In the genomic region with DNA sequence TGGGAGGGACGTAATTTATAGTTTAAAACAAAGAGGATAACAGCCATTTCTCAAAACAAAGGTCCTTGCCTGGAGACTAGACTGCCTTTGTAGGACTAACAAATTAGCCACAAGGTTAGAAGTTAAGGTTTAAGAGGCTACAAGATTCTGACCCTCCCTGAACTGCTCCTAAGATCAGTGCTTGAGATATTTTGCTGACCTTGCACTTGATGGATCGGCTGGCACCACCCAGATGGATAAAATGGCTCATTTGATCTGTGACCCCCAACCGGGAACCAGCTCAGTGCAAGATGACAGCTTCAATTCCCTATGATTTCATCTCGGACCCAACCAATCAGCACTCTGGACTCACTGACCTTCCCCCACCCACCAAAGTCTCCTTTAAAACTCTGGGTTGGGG, we compare ENCODE assay signal across 1 cellular context.
TF ChIP-seq lines count a peak whose summit lies in the region.

No MANE protein-coding gene starts in this region.

TF ChIP-seq in K562, 482 proteins besides CTCF, POLR2A, EP300 and RAD21:
- TF ChIP-seq, protein P1, sequence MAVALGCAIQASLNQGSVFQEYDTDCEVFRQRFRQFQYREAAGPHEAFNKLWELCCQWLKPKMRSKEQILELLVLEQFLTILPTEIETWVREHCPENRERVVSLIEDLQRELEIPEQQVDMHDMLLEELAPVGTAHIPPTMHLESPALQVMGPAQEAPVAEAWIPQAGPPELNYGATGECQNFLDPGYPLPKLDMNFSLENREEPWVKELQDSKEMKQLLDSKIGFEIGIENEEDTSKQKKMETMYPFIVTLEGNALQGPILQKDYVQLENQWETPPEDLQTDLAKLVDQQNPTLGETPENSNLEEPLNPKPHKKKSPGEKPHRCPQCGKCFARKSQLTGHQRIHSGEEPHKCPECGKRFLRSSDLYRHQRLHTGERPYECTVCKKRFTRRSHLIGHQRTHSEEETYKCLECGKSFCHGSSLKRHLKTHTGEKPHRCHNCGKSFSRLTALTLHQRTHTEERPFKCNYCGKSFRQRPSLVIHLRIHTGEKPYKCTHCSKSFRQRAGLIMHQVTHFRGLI (CRISPR knock-in tag; IDR thresholded peaks at IDR 0.05), result no peak
- TF ChIP-seq C11orf30 (IDR thresholded peaks at IDR 0.05; ENCODE audit: low read depth) (peak; percentile 81), ZNF699 (CRISPR knock-in tag; IDR thresholded peaks at IDR 0.05; ENCODE audit: insufficient replicate concordance) (no peak), PHF8 (IDR thresholded peaks at IDR 0.05; ENCODE audit: borderline replicate concordance, low read length) (no peak), HSF4 (CRISPR knock-in tag; IDR thresholded peaks at IDR 0.05; ENCODE audit: borderline replicate concordance) (no peak), ZNF316 (IDR thresholded peaks at IDR 0.05) (peak; percentile 88), RBM34 (IDR thresholded peaks at IDR 0.05; ENCODE audit: borderline replicate concordance, insufficient read depth, low read length) (no peak), ZBED1 (IDR thresholded peaks at IDR 0.05) (no peak), MAFF (IDR thresholded peaks at IDR 0.05; ENCODE audit: low read length) (peak; percentile 83), PTTG1 (tag; IDR thresholded peaks at IDR 0.05; ENCODE audit: low read depth) (0 out of 2 replicates have a peak, but pooled peaks have one; percentile 0), NFE2L1 (tag; IDR thresholded peaks at IDR 0.05; ENCODE audit: borderline replicate concordance, low read depth) (no peak), MAFK (IDR thresholded peaks at IDR 0.05; ENCODE audit: low read length) (peak; percentile 87), ZBTB8A (IDR thresholded peaks at IDR 0.05; ENCODE audit: partially characterized antibody) (no peak), SP2 (IDR thresholded peaks at IDR 0.05; ENCODE audit: extremely low read depth, low read depth, low read length, poor library complexity, severe bottlenecking) (no peak), ESRRB (CRISPR knock-in tag; IDR thresholded peaks at IDR 0.05; ENCODE audit: borderline replicate concordance) (no peak), MAFG (tag; conservative IDR thresholded peaks at IDR 0.05) (peak; percentile 67), PML (IDR thresholded peaks at IDR 0.05; ENCODE audit: low read length) (no peak), ZNF133 (CRISPR knock-in tag; IDR thresholded peaks at IDR 0.05) (no peak), SAFB2 (IDR thresholded peaks at IDR 0.05; ENCODE audit: borderline replicate concordance, low read depth, low read length, severe bottlenecking) (no peak), TAF1 (IDR thresholded peaks at IDR 0.05; ENCODE audit: control insufficient read depth, extremely low read depth, insufficient read depth, low read length, severe bottlenecking) (no peak), TEAD2 (tag; IDR thresholded peaks at IDR 0.05) (no peak), ELF4 (CRISPR knock-in tag; IDR thresholded peaks at IDR 0.05) (no peak), ZNF197 (CRISPR knock-in tag; IDR thresholded peaks at IDR 0.05; ENCODE audit: low read depth) (no peak), HNRNPUL1 (IDR thresholded peaks at IDR 0.05; ENCODE audit: low read length) (no peak), NCOA4 (IDR thresholded peaks at IDR 0.05; ENCODE audit: partially characterized antibody) (no peak)
- TF ChIP-seq, protein P2, sequence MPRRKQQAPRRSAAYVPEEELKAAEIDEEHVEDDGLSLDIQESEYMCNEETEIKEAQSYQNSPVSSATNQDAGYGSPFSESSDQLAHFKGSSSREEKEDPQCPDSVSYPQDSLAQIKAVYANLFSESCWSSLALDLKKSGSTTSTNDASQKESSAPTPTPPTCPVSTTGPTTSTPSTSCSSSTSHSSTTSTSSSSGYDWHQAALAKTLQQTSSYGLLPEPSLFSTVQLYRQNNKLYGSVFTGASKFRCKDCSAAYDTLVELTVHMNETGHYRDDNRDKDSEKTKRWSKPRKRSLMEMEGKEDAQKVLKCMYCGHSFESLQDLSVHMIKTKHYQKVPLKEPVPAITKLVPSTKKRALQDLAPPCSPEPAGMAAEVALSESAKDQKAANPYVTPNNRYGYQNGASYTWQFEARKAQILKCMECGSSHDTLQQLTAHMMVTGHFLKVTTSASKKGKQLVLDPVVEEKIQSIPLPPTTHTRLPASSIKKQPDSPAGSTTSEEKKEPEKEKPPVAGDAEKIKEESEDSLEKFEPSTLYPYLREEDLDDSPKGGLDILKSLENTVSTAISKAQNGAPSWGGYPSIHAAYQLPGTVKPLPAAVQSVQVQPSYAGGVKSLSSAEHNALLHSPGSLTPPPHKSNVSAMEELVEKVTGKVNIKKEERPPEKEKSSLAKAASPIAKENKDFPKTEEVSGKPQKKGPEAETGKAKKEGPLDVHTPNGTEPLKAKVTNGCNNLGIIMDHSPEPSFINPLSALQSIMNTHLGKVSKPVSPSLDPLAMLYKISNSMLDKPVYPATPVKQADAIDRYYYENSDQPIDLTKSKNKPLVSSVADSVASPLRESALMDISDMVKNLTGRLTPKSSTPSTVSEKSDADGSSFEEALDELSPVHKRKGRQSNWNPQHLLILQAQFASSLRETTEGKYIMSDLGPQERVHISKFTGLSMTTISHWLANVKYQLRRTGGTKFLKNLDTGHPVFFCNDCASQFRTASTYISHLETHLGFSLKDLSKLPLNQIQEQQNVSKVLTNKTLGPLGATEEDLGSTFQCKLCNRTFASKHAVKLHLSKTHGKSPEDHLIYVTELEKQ (CRISPR knock-in tag; IDR thresholded peaks at IDR 0.05), result no peak
- TF ChIP-seq, protein P3, sequence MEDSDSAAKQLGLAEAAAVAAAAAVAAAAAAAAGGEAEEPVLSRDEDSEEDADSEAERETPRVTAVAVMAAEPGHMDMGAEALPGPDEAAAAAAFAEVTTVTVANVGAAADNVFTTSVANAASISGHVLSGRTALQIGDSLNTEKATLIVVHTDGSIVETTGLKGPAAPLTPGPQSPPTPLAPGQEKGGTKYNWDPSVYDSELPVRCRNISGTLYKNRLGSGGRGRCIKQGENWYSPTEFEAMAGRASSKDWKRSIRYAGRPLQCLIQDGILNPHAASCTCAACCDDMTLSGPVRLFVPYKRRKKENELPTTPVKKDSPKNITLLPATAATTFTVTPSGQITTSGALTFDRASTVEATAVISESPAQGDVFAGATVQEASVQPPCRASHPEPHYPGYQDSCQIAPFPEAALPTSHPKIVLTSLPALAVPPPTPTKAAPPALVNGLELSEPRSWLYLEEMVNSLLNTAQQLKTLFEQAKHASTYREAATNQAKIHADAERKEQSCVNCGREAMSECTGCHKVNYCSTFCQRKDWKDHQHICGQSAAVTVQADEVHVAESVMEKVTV (CRISPR knock-in tag; IDR thresholded peaks at IDR 0.05), result no peak
